25 cellular contexts compared by ENCODE assay signal in the genomic region with DNA sequence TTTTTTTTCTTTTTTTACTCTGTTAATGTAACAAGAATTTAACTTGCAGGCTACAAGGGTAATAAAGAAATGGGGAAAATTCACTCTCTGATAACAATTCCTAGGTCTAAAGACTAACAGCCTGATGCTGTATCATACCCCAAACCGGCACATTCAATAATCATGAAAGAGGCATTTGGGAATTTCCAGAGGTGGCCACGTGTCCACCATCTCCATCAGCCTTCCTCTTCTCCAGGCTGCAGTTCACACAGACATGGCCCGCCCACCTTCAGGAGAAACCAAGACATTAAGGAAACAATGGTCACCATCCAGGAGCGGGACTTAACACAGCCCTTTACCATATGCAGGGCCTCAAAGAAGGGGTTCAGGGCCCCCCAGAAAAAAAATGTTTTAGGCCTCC. TPM values are rescaled to one million over a fixed set of nuclear protein-coding genes. Genes with fewer than 3 reads are reported as not detected.
DNase-seq lines count a peak whose midpoint lies in the region; ATAC-seq, FAIRE-seq and TF ChIP-seq lines count a peak whose summit lies in the region.
"Had no signal": no experiment of that assay in that cellular context is flagged by ENCODE, and none has a peak within 500 bp of the region (broad histone marks: within the 10 kb centered on the region; RNA-seq: fewer than 3 reads in every experiment).

No MANE protein-coding gene starts in this region.

- no peak for TF ChIP-seq RAD21 in A549 (conservative IDR thresholded peaks at IDR 0.05 in 1 of 2, IDR thresholded peaks at IDR 0.05 in 1 of 2)

- no peak for TF ChIP-seq CTCF in A549 (IDR thresholded peaks at IDR 0.05)

- DNase-seq in A549 (ENCODE audit: low read depth in 1 of 2, low spot score in 1 of 2), result no peak
- peak; percentile 38 for DNase-seq in NCI-H226
- DNase-seq in dermis blood vessel endothelial cell, result peak; percentile 21
- peak; percentile 43 for DNase-seq in renal cortical epithelial cell (ENCODE audit: low read depth)
- no peak for DNase-seq in dedifferentiated amniotic fluid mesenchymal stem cell (ENCODE audit: extremely low spot score)
- no peak for DNase-seq in globus pallidus (ENCODE audit: low spot score)
- DNase-seq: 8988T; CD4-positive, CD25-positive, alpha-beta regulatory T cell; DMS53; H9; Karpas-422; NCI-H1092 treated with DMSO at 0.1 percent for 48 hours; NCI-H1436 treated with DMSO at 0.1 percent for 48 hours; NCI-H187 treated with DMSO at 0.1 percent for 48 hours; NCI-H2171 treated with DMSO at 0.1 percent for 48 hours; NCI-H524; NCI-H82; NK-92 treated with Interleukin-12 subunit alpha and Interleukin-12 subunit beta, amount 100 ng/mL, for 24 hours; PC-9; SHP77 treated with DMSO at 0.1 percent for 48 hours had no signal

- H3K4me3 ChIP-seq in A549, result no peak overlapping the region
- H3K4me3 ChIP-seq: BLaER1, GM23338, PC-9 had no signal

- no peak for TF ChIP-seq EP300 in A549 (IDR thresholded peaks at IDR 0.05)

- peak; percentile 39 to 53; a peak in 2 of 6 replicates for ATAC-seq in A549
- no peak for ATAC-seq in activated CD4-positive, CD25-positive, alpha-beta regulatory T cell treated with anti-CD3 and anti-CD28 coated beads, Interleukin-2, amount 50 U/mL, for 24 hours
- ATAC-seq: GM23338 had no signal

- H3K9me3 ChIP-seq in A549, result no peaks in the 10 kb centered on the region
- H3K9me3 ChIP-seq: BLaER1 had no signal

- no peak for FAIRE-seq in A549 (lab: Jason Lieb, UNC)
- FAIRE-seq: G401.6 had no signal

- peak overlapping the region in 1 of 2 experiments; percentile 48; a peak in 2 of 6 replicates for H3K27ac ChIP-seq in A549
- H3K27ac ChIP-seq: BLaER1, HL-60, PC-9 had no signal

- CTCF ChIA-PET in A549 (lab: Yijun Ruan, JAX), result no interaction called here

- H3K4me2 ChIP-seq in A549, result no peak overlapping the region
- H3K4me2 ChIP-seq: BLaER1, GM23338, PC-9 had no signal

- H3K4me1 ChIP-seq in A549, result peaks cover 8% of the 10 kb centered on the region; the same call in 2 of the 3 replicates

- WGBS in A549 (ENCODE audit: missing lambda C conversion rate), result 62% methylated on average over 4 of the region's 4 CpGs

- POLR2A ChIA-PET in A549 (lab: Yijun Ruan, JAX), result no interaction called here

- TF ChIP-seq POLR2A in A549 (IDR thresholded peaks at IDR 0.05; ENCODE audit: low read length), result no peak

TF ChIP-seq in A549, 52 proteins besides CTCF, POLR2A, EP300 and RAD21:
- TF ChIP-seq, protein P1, sequence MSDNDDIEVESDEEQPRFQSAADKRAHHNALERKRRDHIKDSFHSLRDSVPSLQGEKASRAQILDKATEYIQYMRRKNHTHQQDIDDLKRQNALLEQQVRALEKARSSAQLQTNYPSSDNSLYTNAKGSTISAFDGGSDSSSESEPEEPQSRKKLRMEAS (IDR thresholded peaks at IDR 0.05), result no peak
- TF ChIP-seq, protein P2, sequence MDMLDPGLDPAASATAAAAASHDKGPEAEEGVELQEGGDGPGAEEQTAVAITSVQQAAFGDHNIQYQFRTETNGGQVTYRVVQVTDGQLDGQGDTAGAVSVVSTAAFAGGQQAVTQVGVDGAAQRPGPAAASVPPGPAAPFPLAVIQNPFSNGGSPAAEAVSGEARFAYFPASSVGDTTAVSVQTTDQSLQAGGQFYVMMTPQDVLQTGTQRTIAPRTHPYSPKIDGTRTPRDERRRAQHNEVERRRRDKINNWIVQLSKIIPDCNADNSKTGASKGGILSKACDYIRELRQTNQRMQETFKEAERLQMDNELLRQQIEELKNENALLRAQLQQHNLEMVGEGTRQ (IDR thresholded peaks at IDR 0.05), result peak; percentile 37; the same call in 1 of the 2 replicates
TF ChIP-seq in A549: peak in this region for 1.

RNA-seq across cellular contexts. Expression of a gene that starts 44.8 kb away (rescaled TPM):
- 92.5 and 96.4 TPM in 2 replicates for polyA plus RNA-seq in A549 (2011; rRNA removed)
- polyA plus RNA-seq in A549 (2012; cell fraction: cytosol; rRNA removed), result 42.5 and 54.2 TPM in 2 replicates
- polyA plus RNA-seq in A549 (2012; cell fraction: nucleus; rRNA removed), result 64.8 and 115 TPM in 2 replicates
- 44.9 to 46.3 TPM (median 45.9 TPM) in 3 replicates for polyA plus RNA-seq in A549 (2017; fragmentation: RNase III; extraction: RNeasy Plus Mini Kit Qiagen cat#74134 plus additional on column Dnase treatment)
- polyA minus RNA-seq in A549 (2011; rRNA and poly(A)+ RNA removed), result 511 and 597 TPM in 2 replicates
- 9.7 and 12.2 TPM in 2 replicates for total RNA-seq in dermis blood vessel endothelial cell
- total RNA-seq in renal cortical epithelial cell, result 27.3 and 52.1 TPM in 2 replicates
- total RNA-seq: CD4-positive, CD25-positive, alpha-beta regulatory T cell; PC-9 had no signal
- polyA plus RNA-seq: CD4-positive, CD25-positive, alpha-beta regulatory T cell had no signal

Comparison
In these comparisons a context has a peak if more than half of its experiments do, and no peak if none do; other contexts are left out.
1. ATAC-seq: peak in A549 (2 of 2); none in activated CD4-positive, CD25-positive, alpha-beta regulatory T cell treated with anti-CD3 and anti-CD28 coated beads, Interleukin-2, amount 50 U/mL, for 24 hours (0 of 2).
2. DNase-seq: peak in NCI-H226 (single experiment), dermis blood vessel endothelial cell (single experiment) and renal cortical epithelial cell (single experiment); none in A549 (0 of 2), dedifferentiated amniotic fluid mesenchymal stem cell (single experiment) and globus pallidus (single experiment).